1 cellular context compared by ENCODE assay signal in genomic region chr7:150983893-150984368, GRCh38.
TF ChIP-seq lines count a peak whose summit lies in the region.

No MANE protein-coding gene starts in this region.

TF ChIP-seq in K562, 482 proteins besides CTCF, POLR2A, EP300 and RAD21 (continued from another document and continues in another):
- TF ChIP-seq PKNOX1 (IDR thresholded peaks at IDR 0.05) (no peak), ATF4 (CRISPR knock-in tag; IDR thresholded peaks at IDR 0.05) (0 out of 2 replicates have a peak, but pooled peaks have one; percentile 14), ZNF766 (CRISPR knock-in tag; conservative IDR thresholded peaks at IDR 0.05) (peak; percentile 94), SNAPC5 (CRISPR knock-in tag; IDR thresholded peaks at IDR 0.05) (no peak), ZC3H11A (IDR thresholded peaks at IDR 0.05; ENCODE audit: low read depth, low read length) (no peak), HDAC6 (IDR thresholded peaks at IDR 0.05; ENCODE audit: low read depth, low read length) (no peak), ZNF274 (IDR thresholded peaks at IDR 0.05; ENCODE audit: borderline replicate concordance, low read depth, low read length) (no peak), SP1 (CRISPR knock-in tag; IDR thresholded peaks at IDR 0.05) (peak; percentile 52; the same call in 1 of the 2 replicates), RUNX1 (IDR thresholded peaks at IDR 0.05; ENCODE audit: low read depth) (no peak), CXXC5 (CRISPR knock-in tag; IDR thresholded peaks at IDR 0.05) (peak; percentile 43), CUX1 (CRISPR knock-in tag; IDR thresholded peaks at IDR 0.05) (no peak), ZNF197 (CRISPR knock-in tag; IDR thresholded peaks at IDR 0.05; ENCODE audit: low read depth) (peak; percentile 83), NBN (IDR thresholded peaks at IDR 0.05; ENCODE audit: low read depth) (no peak), THRA (IDR thresholded peaks at IDR 0.05) (no peak), E2F5 (CRISPR knock-in tag; IDR thresholded peaks at IDR 0.05) (peak; percentile 75; the same call in 1 of the 2 replicates), SMARCC2 (IDR thresholded peaks at IDR 0.05; ENCODE audit: low read depth) (no peak), JUN (IDR thresholded peaks at IDR 0.05; ENCODE audit: borderline replicate concordance, low read depth, low read length) (no peak), JUN (CRISPR knock-in tag; IDR thresholded peaks at IDR 0.05; ENCODE audit: borderline replicate concordance) (no peak), ZBTB33 (CRISPR knock-in tag; IDR thresholded peaks at IDR 0.05) (0 out of 2 replicates have a peak, but pooled peaks have one; percentile 22), NFATC3 (IDR thresholded peaks at IDR 0.05) (no peak), RFX7 (CRISPR knock-in tag; IDR thresholded peaks at IDR 0.05) (0 out of 2 replicates have a peak, but pooled peaks have one; percentile 20), SMAD3 (CRISPR knock-in tag; conservative IDR thresholded peaks at IDR 0.05) (0 out of 2 replicates have a peak, but pooled peaks have one; percentile 12), ZNF696 (CRISPR knock-in tag; conservative IDR thresholded peaks at IDR 0.05) (no peak), MAFF (IDR thresholded peaks at IDR 0.05; ENCODE audit: low read length) (peak; percentile 47; the same call in 1 of the 2 replicates), GATAD2B (IDR thresholded peaks at IDR 0.05; ENCODE audit: borderline replicate concordance) (no peak), ZNF431 (CRISPR knock-in tag; IDR thresholded peaks at IDR 0.05) (peak; percentile 27; the same call in 1 of the 2 replicates)
- TF ChIP-seq, protein P1, sequence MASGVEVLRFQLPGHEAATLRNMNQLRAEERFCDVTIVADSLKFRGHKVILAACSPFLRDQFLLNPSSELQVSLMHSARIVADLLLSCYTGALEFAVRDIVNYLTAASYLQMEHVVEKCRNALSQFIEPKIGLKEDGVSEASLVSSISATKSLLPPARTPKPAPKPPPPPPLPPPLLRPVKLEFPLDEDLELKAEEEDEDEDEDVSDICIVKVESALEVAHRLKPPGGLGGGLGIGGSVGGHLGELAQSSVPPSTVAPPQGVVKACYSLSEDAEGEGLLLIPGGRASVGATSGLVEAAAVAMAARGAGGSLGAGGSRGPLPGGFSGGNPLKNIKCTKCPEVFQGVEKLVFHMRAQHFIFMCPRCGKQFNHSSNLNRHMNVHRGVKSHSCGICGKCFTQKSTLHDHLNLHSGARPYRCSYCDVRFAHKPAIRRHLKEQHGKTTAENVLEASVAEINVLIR (CRISPR knock-in tag; IDR thresholded peaks at IDR 0.05) = peak; percentile 13; the same call in 1 of the 2 replicates
- TF ChIP-seq, protein P2, sequence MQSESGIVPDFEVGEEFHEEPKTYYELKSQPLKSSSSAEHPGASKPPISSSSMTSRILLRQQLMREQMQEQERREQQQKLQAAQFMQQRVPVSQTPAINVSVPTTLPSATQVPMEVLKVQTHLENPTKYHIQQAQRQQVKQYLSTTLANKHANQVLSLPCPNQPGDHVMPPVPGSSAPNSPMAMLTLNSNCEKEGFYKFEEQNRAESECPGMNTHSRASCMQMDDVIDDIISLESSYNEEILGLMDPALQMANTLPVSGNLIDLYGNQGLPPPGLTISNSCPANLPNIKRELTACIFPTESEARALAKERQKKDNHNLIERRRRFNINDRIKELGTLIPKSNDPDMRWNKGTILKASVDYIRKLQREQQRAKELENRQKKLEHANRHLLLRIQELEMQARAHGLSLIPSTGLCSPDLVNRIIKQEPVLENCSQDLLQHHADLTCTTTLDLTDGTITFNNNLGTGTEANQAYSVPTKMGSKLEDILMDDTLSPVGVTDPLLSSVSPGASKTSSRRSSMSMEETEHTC (IDR thresholded peaks at IDR 0.05) = no peak
- TF ChIP-seq, protein P3, sequence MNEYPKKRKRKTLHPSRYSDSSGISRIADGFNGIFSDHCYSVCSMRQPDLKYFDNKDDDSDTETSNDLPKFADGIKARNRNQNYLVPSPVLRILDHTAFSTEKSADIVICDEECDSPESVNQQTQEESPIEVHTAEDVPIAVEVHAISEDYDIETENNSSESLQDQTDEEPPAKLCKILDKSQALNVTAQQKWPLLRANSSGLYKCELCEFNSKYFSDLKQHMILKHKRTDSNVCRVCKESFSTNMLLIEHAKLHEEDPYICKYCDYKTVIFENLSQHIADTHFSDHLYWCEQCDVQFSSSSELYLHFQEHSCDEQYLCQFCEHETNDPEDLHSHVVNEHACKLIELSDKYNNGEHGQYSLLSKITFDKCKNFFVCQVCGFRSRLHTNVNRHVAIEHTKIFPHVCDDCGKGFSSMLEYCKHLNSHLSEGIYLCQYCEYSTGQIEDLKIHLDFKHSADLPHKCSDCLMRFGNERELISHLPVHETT (CRISPR knock-in tag; conservative IDR thresholded peaks at IDR 0.05 in 1 of 2, IDR thresholded peaks at IDR 0.05 in 1 of 2) = peak in 1 of 2 experiments; percentile 44; a peak in 1 of 4 replicates
- TF ChIP-seq, protein P4, sequence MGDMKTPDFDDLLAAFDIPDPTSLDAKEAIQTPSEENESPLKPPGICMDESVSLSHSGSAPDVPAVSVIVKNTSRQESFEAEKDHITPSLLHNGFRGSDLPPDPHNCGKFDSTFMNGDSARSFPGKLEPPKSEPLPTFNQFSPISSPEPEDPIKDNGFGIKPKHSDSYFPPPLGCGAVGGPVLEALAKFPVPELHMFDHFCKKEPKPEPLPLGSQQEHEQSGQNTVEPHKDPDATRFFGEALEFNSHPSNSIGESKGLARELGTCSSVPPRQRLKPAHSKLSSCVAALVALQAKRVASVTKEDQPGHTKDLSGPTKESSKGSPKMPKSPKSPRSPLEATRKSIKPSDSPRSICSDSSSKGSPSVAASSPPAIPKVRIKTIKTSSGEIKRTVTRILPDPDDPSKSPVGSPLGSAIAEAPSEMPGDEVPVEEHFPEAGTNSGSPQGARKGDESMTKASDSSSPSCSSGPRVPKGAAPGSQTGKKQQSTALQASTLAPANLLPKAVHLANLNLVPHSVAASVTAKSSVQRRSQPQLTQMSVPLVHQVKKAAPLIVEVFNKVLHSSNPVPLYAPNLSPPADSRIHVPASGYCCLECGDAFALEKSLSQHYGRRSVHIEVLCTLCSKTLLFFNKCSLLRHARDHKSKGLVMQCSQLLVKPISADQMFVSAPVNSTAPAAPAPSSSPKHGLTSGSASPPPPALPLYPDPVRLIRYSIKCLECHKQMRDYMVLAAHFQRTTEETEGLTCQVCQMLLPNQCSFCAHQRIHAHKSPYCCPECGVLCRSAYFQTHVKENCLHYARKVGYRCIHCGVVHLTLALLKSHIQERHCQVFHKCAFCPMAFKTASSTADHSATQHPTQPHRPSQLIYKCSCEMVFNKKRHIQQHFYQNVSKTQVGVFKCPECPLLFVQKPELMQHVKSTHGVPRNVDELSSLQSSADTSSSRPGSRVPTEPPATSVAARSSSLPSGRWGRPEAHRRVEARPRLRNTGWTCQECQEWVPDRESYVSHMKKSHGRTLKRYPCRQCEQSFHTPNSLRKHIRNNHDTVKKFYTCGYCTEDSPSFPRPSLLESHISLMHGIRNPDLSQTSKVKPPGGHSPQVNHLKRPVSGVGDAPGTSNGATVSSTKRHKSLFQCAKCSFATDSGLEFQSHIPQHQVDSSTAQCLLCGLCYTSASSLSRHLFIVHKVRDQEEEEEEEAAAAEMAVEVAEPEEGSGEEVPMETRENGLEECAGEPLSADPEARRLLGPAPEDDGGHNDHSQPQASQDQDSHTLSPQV (IDR thresholded peaks at IDR 0.05) = no peak
